Comparison of ENCODE assay signal across 10 cellular contexts in the genomic region with DNA sequence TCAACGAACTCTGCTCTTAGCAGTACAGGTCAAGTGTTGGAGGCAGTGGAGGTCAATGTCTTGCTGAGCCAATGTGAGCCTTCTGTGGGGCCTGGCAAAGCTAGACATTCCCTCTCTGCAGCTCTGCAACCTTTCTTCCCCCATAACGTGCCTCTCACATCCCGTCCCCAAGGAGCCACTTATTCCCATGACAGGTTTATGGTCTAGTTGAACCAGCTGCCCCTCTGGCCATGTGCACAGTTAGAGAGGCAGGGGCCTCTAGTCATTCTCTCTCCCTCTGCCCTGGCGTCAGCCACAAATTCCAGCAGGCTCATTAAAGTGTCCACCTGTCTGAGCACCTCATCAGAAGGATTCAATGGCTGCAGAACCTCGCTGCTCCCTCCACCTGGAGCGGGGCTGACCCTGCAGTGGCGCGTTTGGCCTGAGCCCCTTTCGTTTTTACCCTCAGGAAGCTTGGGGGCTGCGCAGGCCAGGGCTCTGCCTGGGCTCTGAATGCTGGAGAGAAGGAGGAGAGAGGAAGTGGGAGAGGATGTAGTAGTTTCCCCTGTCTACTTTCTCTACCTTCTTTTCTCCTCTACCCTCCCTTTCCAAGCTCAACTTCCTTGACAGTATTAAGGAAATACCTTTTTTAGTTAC.
"Had no signal": no experiment of that assay in that cellular context is flagged by ENCODE, and none has a peak within 500 bp of the region (broad histone marks: within the 10 kb centered on the region; RNA-seq: fewer than 3 reads in every experiment).

No MANE protein-coding gene starts in this region.

- H3K4me1 ChIP-seq: left lung, pancreas, thyroid gland had no signal

- H3K9me3 ChIP-seq: left lung, pancreas, thyroid gland had no signal

- ATAC-seq: activated naive CD4-positive, alpha-beta T cell treated with anti-CD3 and anti-CD28 coated beads, Interleukin-2, amount 50 U/mL, for 72 hours; left lung; pancreas; stimulated activated effector memory CD8-positive, alpha-beta T cell treated with anti-CD3 and anti-CD28 coated beads, Interleukin-12 subunit alpha, Interleukin-12 subunit beta, amount 100 ng/mL, for 72 hours had no signal

- H3K27ac ChIP-seq: left lung, pancreas, thyroid gland had no signal

- H3K27me3 ChIP-seq: pancreas, thyroid gland had no signal

- H3K4me3 ChIP-seq: left lung, pancreas, thyroid gland had no signal

- H3K36me3 ChIP-seq: left lung, pancreas, thyroid gland had no signal

- DNase-seq: activated CD4-positive, alpha-beta memory T cell treated with anti-CD3 and anti-CD28 coated beads for 36 hours; activated T-cell treated with anti-CD3 and anti-CD28 coated beads, Interleukin-2, amount 50 U/mL, for 24 hours; erythroblast; mammary epithelial cell; naive B cell; pancreas had no signal
